8 cellular contexts compared by ENCODE assay signal in the genomic region with DNA sequence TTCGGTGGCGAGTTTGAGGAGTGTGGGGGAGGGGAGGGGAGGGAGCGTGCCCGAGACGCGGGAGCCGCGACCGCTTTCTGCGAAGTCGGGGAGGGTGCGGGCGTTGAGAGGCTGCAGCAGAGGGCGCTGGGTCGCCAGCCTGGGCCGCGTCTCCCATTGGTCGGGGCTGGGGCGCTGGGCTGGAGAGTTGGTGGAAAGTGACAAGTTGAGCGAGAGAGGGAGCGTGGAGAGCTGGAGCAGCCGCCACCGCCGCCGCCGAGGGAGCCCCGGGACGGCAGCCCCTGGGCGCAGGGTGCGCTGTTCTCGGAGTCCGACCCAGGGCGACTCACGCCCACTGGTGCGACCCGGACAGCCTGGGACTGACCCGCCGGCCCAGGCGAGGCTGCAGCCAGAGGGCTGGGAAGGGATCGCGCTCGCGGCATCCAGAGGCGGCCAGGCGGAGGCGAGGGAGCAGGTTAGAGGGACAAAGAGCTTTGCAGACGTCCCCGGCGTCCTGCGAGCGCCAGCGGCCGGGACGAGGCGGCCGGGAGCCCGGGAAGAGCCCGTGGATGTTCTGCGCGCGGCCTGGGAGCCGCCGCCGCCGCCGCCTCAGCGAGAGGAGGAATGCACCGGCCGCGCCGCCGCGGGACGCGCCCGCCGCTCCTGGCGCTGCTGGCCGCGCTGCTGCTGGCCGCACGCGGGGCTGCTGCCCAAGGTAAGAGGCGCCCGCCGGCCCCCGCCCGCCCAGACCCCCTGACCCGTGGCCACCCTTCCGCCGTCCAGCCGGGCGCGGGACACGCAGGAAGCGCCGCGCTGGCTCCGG. TPM values are rescaled to one million over a fixed set of nuclear protein-coding genes. Genes with fewer than 3 reads are reported as not detected.
DNase-seq lines count a peak whose midpoint lies in the region; ATAC-seq and TF ChIP-seq lines count a peak whose summit lies in the region.

A gene (plus strand): TSS at position 203 of the 802 bp plus-strand sequence.

- peaks cover 3% of the 10 kb centered on the region for H3K27me3 ChIP-seq in CD4-positive, alpha-beta memory T cell (ENCODE audit: insufficient read depth, low read length)
- H3K27me3 ChIP-seq in ascending aorta, result no peaks in the 10 kb centered on the region
- H3K27me3 ChIP-seq in aorta (ENCODE audit: control insufficient read depth in 1 of 2, insufficient read depth in 2 of 2, low read length in 1 of 2), result no peaks in the 10 kb centered on the region

- peaks cover 0 to 3% (median 0%) of the 10 kb centered on the region in 8 donors for H3K9me3 Mint-ChIP-seq in CD4-positive, alpha-beta memory T cell

- ATAC-seq in GM21381 (IDR thresholded peaks at IDR 0.05; ENCODE audit: unreplicated experiment) (peak; percentile 80), left ventricle myocardium superior (peak; percentile 96), aorta (ENCODE audit: low FRiP score) (peak; percentile 96)

- WGBS in aorta, 2 donors, result 0 to 1% methylated on average over 51 to 99 of the region's 99 CpGs

- peak; percentile 80 to 87 (median 84) for TF ChIP-seq CTCF in ascending aorta (IDR thresholded peaks at IDR 0.05)

- H3K27ac ChIP-seq in CD4-positive, alpha-beta memory T cell (ENCODE audit: low read depth, low read length), result no peak within 1 kb of the TSS
- H3K27ac ChIP-seq in ascending aorta (peak within 1 kb of the TSS; percentile 96 to 99), aorta (ENCODE audit: low read depth in 1 of 2, low read length in 2 of 2) (peak within 1 kb of the TSS; percentile 65 to 99)

- no peaks in the 10 kb centered on the region for H3K36me3 Mint-ChIP-seq in CD4-positive, alpha-beta memory T cell

- CTCF ChIA-PET in CD4-positive, alpha-beta memory T cell (lab: Charles Lee; ENCODE audit: partially characterized antibody), result no interaction called here

- peaks cover 43 to 45% of the 10 kb centered on the region in 2 donors for H3K27me3 Mint-ChIP-seq in CD4-positive, alpha-beta memory T cell

- peak in 2 of 5 donors; percentile 2 to 12 for DNase-seq in CD4-positive, alpha-beta memory T cell
- peak; percentile 10 for DNase-seq in Jurkat, Clone E6-1 (ENCODE audit: low read depth, low spot score)
- peak; percentile 68 to 73 for DNase-seq in SHP77 (lab: John Stamatoyannopoulos, UW)
- DNase-seq in ascending aorta (ENCODE audit: low spot score in 2 of 2), result peak; percentile 52 to 95
- peak; percentile 93 for DNase-seq in left ventricle myocardium superior
- peak; percentile 74 to 97 (median 84) for DNase-seq in posterior cingulate gyrus
- peak; percentile 93 to 96 for DNase-seq in aorta

- H3K36me3 ChIP-seq in CD4-positive, alpha-beta memory T cell (ENCODE audit: insufficient read depth, low read length), result no peaks in the 10 kb centered on the region
- H3K36me3 ChIP-seq in ascending aorta (no peaks in the 10 kb centered on the region), aorta (ENCODE audit: control insufficient read depth in 1 of 2, insufficient read depth in 2 of 2, low read length in 1 of 2) (no peaks in the 10 kb centered on the region)

- H3K4me3 Mint-ChIP-seq in CD4-positive, alpha-beta memory T cell, result peak within 1 kb of the TSS; percentile 43 to 84 (median 73)

- H3K4me1 ChIP-seq in CD4-positive, alpha-beta memory T cell (ENCODE audit: insufficient read depth, low read length), result peaks cover 13% of the 10 kb centered on the region
- H3K4me1 ChIP-seq in ascending aorta (peaks cover 0 to 11% of the 10 kb centered on the region in 2 donors), aorta (ENCODE audit: control insufficient read depth in 1 of 2, insufficient read depth in 2 of 2, low read length in 2 of 2) (no peaks in the 10 kb centered on the region)

- peaks cover 10 to 20% (median 16%) of the 10 kb centered on the region in 4 donors for H3K4me1 Mint-ChIP-seq in CD4-positive, alpha-beta memory T cell

- no peak within 1 kb of the TSS for H3K27ac Mint-ChIP-seq in CD4-positive, alpha-beta memory T cell

- intact Hi-C loops in CD4-positive, alpha-beta memory T cell (cut with micrococcal nuclease), result no loop called here
- intact Hi-C loops in ascending aorta (cut with DNase I) (loop anchor here (1.0 to 2.0 kb wide), 7 partner anchors 41 to 469 kb away; no protein-coding TSS in a partner anchor), left ventricle myocardium superior (cut with micrococcal nuclease) (loop anchor here (10.0 kb wide), 2 partner anchors 141 to 361 kb away; no protein-coding TSS in a partner anchor), posterior cingulate gyrus (cut with DNase I) (loop anchor here (2.0 to 10.0 kb wide), 4 partner anchors 79 to 469 kb away; no protein-coding TSS in a partner anchor), aorta (cut with DNase I) (loop anchor here (2.0 to 10.0 kb wide), 8 partner anchors 81 to 471 kb away; no protein-coding TSS in a partner anchor)

- H3K9me3 ChIP-seq in CD4-positive, alpha-beta memory T cell (ENCODE audit: control insufficient read depth in 1 of 2, low read length in 2 of 2), result no peaks in the 10 kb centered on the region
- no peaks in the 10 kb centered on the region for H3K9me3 ChIP-seq in ascending aorta
- H3K9me3 ChIP-seq in aorta (ENCODE audit: control insufficient read depth, low read length), result no peaks in the 10 kb centered on the region

- no peak within 1 kb of the TSS for H3K4me3 ChIP-seq in CD4-positive, alpha-beta memory T cell (ENCODE audit: low read length in 2 of 2)
- H3K4me3 ChIP-seq in Jurkat, Clone E6-1 (ENCODE audit: low read length), result no peak within 1 kb of the TSS; the same call in 1 of the 2 replicates
- H3K4me3 ChIP-seq in ascending aorta (peak within 1 kb of the TSS; percentile 77 to 92), aorta (ENCODE audit: low read length in 2 of 2) (peak within 1 kb of the TSS; percentile 77 to 95)

- POLR2A ChIA-PET in CD4-positive, alpha-beta memory T cell (lab: Charles Lee; ENCODE audit: partially characterized antibody), result no interaction called here

RNA-seq across cellular contexts. Expression of the gene that starts here (rescaled TPM):
- total RNA-seq in CD4-positive, alpha-beta memory T cell, result not detected
- not detected for polyA plus RNA-seq in CD4-positive, alpha-beta memory T cell
- polyA plus RNA-seq in Jurkat, Clone E6-1 (2012; ENCODE audit: insufficient read depth, insufficient read length), result 1.00 TPM
- total RNA-seq in ascending aorta (115 TPM), left ventricle myocardium superior (9.0 TPM), aorta (10 to 100 TPM; 18.7 to 30.9 TPM)
- 1 to 10 TPM; 4.0 to 4.2 TPM for polyA plus RNA-seq in aorta

Comparison
In these comparisons a context has a peak if more than half of its experiments do, and no peak if none do; other contexts are left out.
1. RNA of the gene that starts here (polyA plus RNA-seq): 4.0 to 4.2 TPM in aorta; not detected in CD4-positive, alpha-beta memory T cell; every median in the first group is over 4 times any median in the second.
2. H3K4me3 ChIP-seq: peak in ascending aorta (2 of 2) and aorta (2 of 2); none in CD4-positive, alpha-beta memory T cell (0 of 2) and Jurkat, Clone E6-1 (single experiment).
3. Peak in every context shown above with its lines, with median percentiles within 50 percentile points of each other: ATAC-seq.